ENCODE assay signal across 26 cellular contexts in genomic region chr3:184697845-184698244, GRCh38.
"Had no signal": no experiment of that assay in that cellular context is flagged by ENCODE, and none has a peak within 500 bp of the region (broad histone marks: within the 10 kb centered on the region; RNA-seq: fewer than 3 reads in every experiment).

No MANE protein-coding gene starts in this region.

- H3K27ac Mint-ChIP-seq: activated CD4-positive, alpha-beta memory T cell treated with anti-CD3 and anti-CD28 coated beads for 36 hours; activated CD4-positive, alpha-beta T cell treated with anti-CD3 and anti-CD28 coated beads for 36 hours; activated CD4-positive, alpha-beta T cell treated with anti-CD3 and anti-CD28 coated beads, Interleukin-2, amount 10 ng/mL, durations not matched to agents 24 days and 14 days; activated CD8-positive, alpha-beta T cell treated with anti-CD3 and anti-CD28 coated beads, Interleukin-2, amount 10 ng/mL, durations not matched to agents 7 days and 5 days; activated naive CD8-positive, alpha-beta T cell; activated T-helper 17 cell treated with anti-CD3 and anti-CD28 coated beads, Interleukin-2, amount 50 U/mL, for 72 hours; T-helper 17 cell; T-helper 2 cell treated with Interferon-gamma antibody and Interleukin-4, amounts not matched to agents 5 μg/mL and 100 μg/mL, for 36 hours had no signal

- H3K27ac ChIP-seq: heart left ventricle had no signal

- H3K36me3 ChIP-seq: heart left ventricle had no signal

- H3K4me1 Mint-ChIP-seq: activated CD4-positive, alpha-beta T cell treated with anti-CD3 and anti-CD28 coated beads for 36 hours; activated CD4-positive, alpha-beta T cell treated with anti-CD3 and anti-CD28 coated beads, Interleukin-2, amount 10 ng/mL, durations not matched to agents 24 days and 14 days; T-helper 17 cell had no signal

- H3K27me3 Mint-ChIP-seq: activated naive CD8-positive, alpha-beta T cell had no signal

- H3K4me3 Mint-ChIP-seq: activated CD4-positive, alpha-beta memory T cell treated with anti-CD3 and anti-CD28 coated beads for 36 hours; activated CD4-positive, alpha-beta T cell treated with anti-CD3 and anti-CD28 coated beads for 36 hours; activated CD4-positive, alpha-beta T cell treated with anti-CD3 and anti-CD28 coated beads, Interleukin-2, amount 10 ng/mL, durations not matched to agents 24 days and 14 days; activated CD8-positive, alpha-beta T cell treated with anti-CD3 and anti-CD28 coated beads, Interleukin-2, amount 10 ng/mL, durations not matched to agents 7 days and 5 days; activated naive CD8-positive, alpha-beta T cell; activated T-cell treated with anti-CD3 and anti-CD28 coated beads, Interleukin-2, amount 50 U/mL, for 4 hours; activated T-helper 17 cell treated with anti-CD3 and anti-CD28 coated beads, Interleukin-2, amount 50 U/mL, for 72 hours; T-helper 17 cell; T-helper 2 cell treated with Interferon-gamma antibody and Interleukin-4, amounts not matched to agents 5 μg/mL and 100 μg/mL, for 36 hours had no signal

- H3K9me3 ChIP-seq: heart left ventricle had no signal

- H3K9me3 Mint-ChIP-seq: activated CD4-positive, alpha-beta T cell treated with anti-CD3 and anti-CD28 coated beads, Interleukin-2, amount 10 ng/mL, durations not matched to agents 24 days and 14 days; activated T-cell treated with anti-CD3 and anti-CD28 coated beads, Interleukin-2, amount 50 U/mL, for 4 hours; activated T-helper 17 cell treated with anti-CD3 and anti-CD28 coated beads, Interleukin-2, amount 50 U/mL, for 72 hours had no signal

- H3K27me3 ChIP-seq: heart left ventricle had no signal

- DNase-seq: activated CD4-positive, alpha-beta memory T cell treated with anti-CD3 and anti-CD28 coated beads for 36 hours; activated CD4-positive, alpha-beta T cell treated with anti-CD3 and anti-CD28 coated beads for 36 hours; activated CD4-positive, alpha-beta T cell treated with anti-CD3 and anti-CD28 coated beads, Interleukin-2, amount 10 ng/mL, durations not matched to agents 24 days and 14 days; activated CD4-positive, CD25-positive, alpha-beta regulatory T cell; activated CD4-positive, CD25-positive, alpha-beta regulatory T cell treated with anti-CD3 and anti-CD28 coated beads, Interleukin-2, amount 50 U/mL, for 72 hours; activated CD8-positive, alpha-beta T cell treated with anti-CD3 and anti-CD28 coated beads, Interleukin-2, amount 10 ng/mL, durations not matched to agents 7 days and 5 days; activated effector memory CD4-positive, alpha-beta T cell treated with Interleukin-2 at 50 U/mL for 16 hours; activated gamma-delta T cell treated with Interleukin-2 at 50 U/mL for 16 hours; activated naive CD4-positive, alpha-beta T cell treated with anti-CD3 and anti-CD28 coated beads, Interleukin-2, amount 50 U/mL, for 16 hours; activated naive CD4-positive, alpha-beta T cell treated with Interleukin-2 at 50 U/mL for 16 hours; activated T-cell treated with anti-CD3 and anti-CD28 coated beads, Interleukin-2, amount 50 U/mL, for 4 hours; amniotic stem cell; anterior cingulate cortex; caudate nucleus; cortex of kidney; dermis blood vessel endothelial cell; effector CD8-positive, alpha-beta T cell; foreskin fibroblast; heart left ventricle; T-helper 1 cell; T-helper 17 cell; T1000 had no signal

- H3K4me3 ChIP-seq: heart left ventricle had no signal

- ATAC-seq: activated CD4-positive, alpha-beta T cell treated with anti-CD3 and anti-CD28 coated beads for 36 hours; activated CD8-positive, alpha-beta T cell treated with anti-CD3 and anti-CD28 coated beads, Interleukin-2, amount 10 ng/mL, durations not matched to agents 7 days and 5 days; activated T-cell treated with anti-CD3 and anti-CD28 coated beads, Interleukin-2, amount 50 U/mL, for 4 hours; activated T-helper 17 cell treated with anti-CD3 and anti-CD28 coated beads, Interleukin-2, amount 50 U/mL, for 72 hours; esophagus mucosa; T-helper 17 cell had no signal
